In genomic region chr1:219398815-219399396, GRCh38 we compare ENCODE assay signal across 19 cellular contexts.
DNase-seq lines count a peak whose midpoint lies in the region; ATAC-seq, FAIRE-seq and TF ChIP-seq lines count a peak whose summit lies in the region.
"Had no signal": no experiment of that assay in that cellular context is flagged by ENCODE, and none has a peak within 500 bp of the region (broad histone marks: within the 10 kb centered on the region; RNA-seq: fewer than 3 reads in every experiment).

No MANE protein-coding gene starts in this region.

- no peak overlapping the region; the same call in 1 of the 2 replicates for H4K8ac ChIP-seq in H1 (ENCODE audit: extremely low read depth, insufficient read depth, low read length)

- no peak for TF ChIP-seq CTCF in H1 (IDR thresholded peaks at IDR 0.05; ENCODE audit: control extremely low read depth in 1 of 3, insufficient read depth in 1 of 3, low read depth in 1 of 3, low read length in 3 of 3)

- no peaks in the 10 kb centered on the region for H3K79me1 ChIP-seq in H1 (ENCODE audit: low read depth, low read length)

- TF ChIP-seq EP300 in H1 (IDR thresholded peaks at IDR 0.05; ENCODE audit: borderline replicate concordance in 1 of 2, low read depth in 2 of 2, low read length in 2 of 2) = no peak

- ATAC-seq in left ventricle myocardium superior = peak; percentile 98
- peak; percentile 23 for ATAC-seq in stimulated activated naive CD8-positive, alpha-beta T cell treated with anti-CD3 and anti-CD28 coated beads, Interleukin-15, Interleukin-2, amounts not matched to agents 100 U/mL and 50 U/mL, for 24 hours
- ATAC-seq in GM21381 (IDR thresholded peaks at IDR 0.05; ENCODE audit: unreplicated experiment) = no peak
- no peak for ATAC-seq in HG02938 (IDR thresholded peaks at IDR 0.05; ENCODE audit: unreplicated experiment)
- ATAC-seq: Panc1 had no signal

- intact Hi-C loops in left ventricle myocardium superior (cut with micrococcal nuclease) = no loop called here

- TF ChIP-seq RAD21 in H1 (IDR thresholded peaks at IDR 0.05 in 1 of 2, conservative IDR thresholded peaks at IDR 0.05 in 1 of 2; ENCODE audit: low read depth in 2 of 2, low read length in 2 of 2) = no peak

- no peak overlapping the region for H3K9ac ChIP-seq in H1 (replicated peaks in 1 of 4; ENCODE audit: extremely low read depth in 1 of 4, low read depth in 3 of 4, low read length in 3 of 4)

- H3K23ac ChIP-seq in H1 (ENCODE audit: insufficient read length) = no peak overlapping the region

- no peak overlapping the region for H4K91ac ChIP-seq in H1 (replicated peaks; ENCODE audit: insufficient read length, low read length)

- CTCF ChIA-PET in H1 (lab: Charles Lee; ENCODE audit: partially characterized antibody) = interaction anchor here (1.0 to 4.9 kb wide), 4 partner anchors 8 to 169 kb away, joined by 4 to 16 read pairs (median 4); no protein-coding TSS in a partner anchor

- H3K79me2 ChIP-seq in H1 (ENCODE audit: control insufficient read depth in 1 of 2, insufficient read depth in 2 of 2, low read length in 2 of 2) = no peaks in the 10 kb centered on the region

- no peaks in the 10 kb centered on the region for H3K27me3 ChIP-seq in H1 (replicated peaks in 1 of 4; ENCODE audit: control insufficient read depth in 3 of 4, extremely low read depth in 1 of 4, insufficient read depth in 3 of 4, low read length in 3 of 4)
- H3K27me3 ChIP-seq: SJCRH30 had no signal

- TF ChIP-seq POLR2A in H1 (IDR thresholded peaks at IDR 0.05; ENCODE audit: control extremely low read depth in 1 of 2, low read depth in 2 of 2, low read length in 2 of 2) = no peak

- no peaks in the 10 kb centered on the region for H3K23me2 ChIP-seq in H1 (ENCODE audit: low read depth, low read length)

- no peaks in the 10 kb centered on the region for H3K9me3 ChIP-seq in H1 (ENCODE audit: insufficient read depth in 2 of 2, low read depth in 1 of 2, low read length in 1 of 2)

- H3K14ac ChIP-seq in H1 (ENCODE audit: insufficient read length) = no peak overlapping the region

- no peak overlapping the region for H2BK5ac ChIP-seq in H1 (ENCODE audit: low read depth, low read length)

- no peak overlapping the region; the same call in 1 of the 2 replicates for H3K18ac ChIP-seq in H1 (ENCODE audit: extremely low read depth, low read length)

- no peak overlapping the region for H3K27ac ChIP-seq in H1 (ENCODE audit: low read depth, low read length)
- H3K27ac ChIP-seq: SJCRH30 had no signal

- H3K56ac ChIP-seq in H1 (replicated peaks; ENCODE audit: insufficient read length, low read depth, low read length) = no peak overlapping the region

- no peak for DNase-seq in HTR-8/SVneo (ENCODE audit: insufficient read length, low spot score)
- DNase-seq in H1 (ENCODE audit: low read depth in 1 of 2, low spot score in 2 of 2) = no peak
- peak; percentile 57 for DNase-seq in left ventricle myocardium superior
- no peak for DNase-seq in stimulated activated naive CD8-positive, alpha-beta T cell treated with anti-CD3 and anti-CD28 coated beads, Interleukin-15, Interleukin-2, amounts not matched to agents 100 U/mL and 50 U/mL, for 24 hours
- no peak for DNase-seq in central memory CD4-positive, alpha-beta T cell
- DNase-seq: CD4-positive, CD25-positive, alpha-beta regulatory T cell; EL; GF-D8; Kasumi-1; NCI-H1417; NCI-H1694 treated with DMSO at 0.1 percent for 48 hours; NCI-H446 treated with DMSO at 0.1 percent for 48 hours; NCI-H526 treated with DMSO at 0.1 percent for 48 hours; NK-92 treated with Interleukin-12 subunit alpha and Interleukin-12 subunit beta, amount 100 ng/mL, for 24 hours; SJCRH30 had no signal

- no peak overlapping the region for H3K4me3 ChIP-seq in H1 (ENCODE audit: extremely low read depth in 1 of 4, insufficient read depth in 2 of 4, low read depth in 3 of 4, low read length in 4 of 4)
- H3K4me3 ChIP-seq: HAP-1, SJCRH30 had no signal

- no peak overlapping the region for H2BK12ac ChIP-seq in H1 (ENCODE audit: low read depth, low read length)

- no peak overlapping the region for H3K4me2 ChIP-seq in H1 (ENCODE audit: insufficient read depth in 1 of 2, low read depth in 2 of 2, low read length in 2 of 2)

- FAIRE-seq in HTR-8/SVneo (lab: Jason Lieb, UNC) (peak; percentile 26), H1 (lab: Jason Lieb, UNC) (no peak)

- H2BK20ac ChIP-seq in H1 (ENCODE audit: low read length) = no peak overlapping the region

- H3K4ac ChIP-seq in H1 (replicated peaks; ENCODE audit: insufficient read length, low read depth, low read length) = no peak overlapping the region

- no peaks in the 10 kb centered on the region for H3K36me3 ChIP-seq in H1 (ENCODE audit: control insufficient read depth in 2 of 4, insufficient read depth in 4 of 4, low read length in 3 of 4)
- H3K36me3 ChIP-seq: HAP-1, SJCRH30 had no signal

- no peak overlapping the region for H4K5ac ChIP-seq in H1 (ENCODE audit: insufficient read length, low read depth, low read length)

- H2BK15ac ChIP-seq in H1 (ENCODE audit: low read length) = no peak overlapping the region

- no peaks in the 10 kb centered on the region; a peak in 1 of 7 replicates for H3K4me1 ChIP-seq in H1 (replicated peaks in 1 of 4; ENCODE audit: control insufficient read depth in 3 of 4, insufficient read depth in 4 of 4, low read length in 3 of 4)
- H3K4me1 ChIP-seq: SJCRH30 had no signal

- H2AFZ ChIP-seq in H1 (ENCODE audit: low read length) = no peak overlapping the region

- H4K20me1 ChIP-seq in H1 (replicated peaks in 1 of 2; ENCODE audit: control insufficient read depth in 1 of 2, insufficient read depth in 2 of 2, low read length in 2 of 2) = no peaks in the 10 kb centered on the region

- H2BK120ac ChIP-seq in H1 (replicated peaks; ENCODE audit: low read depth, low read length) = no peak overlapping the region

- WGBS in H1 (ENCODE audit: extremely low coverage in 1 of 2, insufficient coverage in 1 of 2, insufficient read length in 1 of 2, insufficient replicate concordance in 2 of 2, low coverage in 1 of 2, low lambda C conversion rate in 2 of 2, missing lambda C conversion rate in 1 of 2), 2 experiments = 93% methylated on average over 2 of the region's 2 CpGs; no CpG with 5 or more reads in 1 of the 2 experiments

- POLR2A ChIA-PET in H1 (lab: Charles Lee; ENCODE audit: partially characterized antibody) = no interaction called here

- H2AK5ac ChIP-seq in H1 (ENCODE audit: low read depth, low read length) = 0 out of 2 replicates have a peak overlapping the region, but pooled peaks have one; percentile 24

TF ChIP-seq in H1, 55 proteins besides CTCF, POLR2A, EP300 and RAD21 (continues in another document):
- TF ChIP-seq ZNF274 (IDR thresholded peaks at IDR 0.05; ENCODE audit: borderline replicate concordance, extremely low read depth, low read length) (no peak), SRF (IDR thresholded peaks at IDR 0.05; ENCODE audit: low read depth, low read length) (no peak), TCF12 (IDR thresholded peaks at IDR 0.05; ENCODE audit: low read depth, low read length) (no peak)

Comparison
In these comparisons a context has a peak if more than half of its experiments do, and no peak if none do; other contexts are left out.
1. ATAC-seq: peak in left ventricle myocardium superior (single experiment) and stimulated activated naive CD8-positive, alpha-beta T cell treated with anti-CD3 and anti-CD28 coated beads, Interleukin-15, Interleukin-2, amounts not matched to agents 100 U/mL and 50 U/mL, for 24 hours (single experiment); none in GM21381 (single experiment) and HG02938 (single experiment).